In the genomic region with DNA sequence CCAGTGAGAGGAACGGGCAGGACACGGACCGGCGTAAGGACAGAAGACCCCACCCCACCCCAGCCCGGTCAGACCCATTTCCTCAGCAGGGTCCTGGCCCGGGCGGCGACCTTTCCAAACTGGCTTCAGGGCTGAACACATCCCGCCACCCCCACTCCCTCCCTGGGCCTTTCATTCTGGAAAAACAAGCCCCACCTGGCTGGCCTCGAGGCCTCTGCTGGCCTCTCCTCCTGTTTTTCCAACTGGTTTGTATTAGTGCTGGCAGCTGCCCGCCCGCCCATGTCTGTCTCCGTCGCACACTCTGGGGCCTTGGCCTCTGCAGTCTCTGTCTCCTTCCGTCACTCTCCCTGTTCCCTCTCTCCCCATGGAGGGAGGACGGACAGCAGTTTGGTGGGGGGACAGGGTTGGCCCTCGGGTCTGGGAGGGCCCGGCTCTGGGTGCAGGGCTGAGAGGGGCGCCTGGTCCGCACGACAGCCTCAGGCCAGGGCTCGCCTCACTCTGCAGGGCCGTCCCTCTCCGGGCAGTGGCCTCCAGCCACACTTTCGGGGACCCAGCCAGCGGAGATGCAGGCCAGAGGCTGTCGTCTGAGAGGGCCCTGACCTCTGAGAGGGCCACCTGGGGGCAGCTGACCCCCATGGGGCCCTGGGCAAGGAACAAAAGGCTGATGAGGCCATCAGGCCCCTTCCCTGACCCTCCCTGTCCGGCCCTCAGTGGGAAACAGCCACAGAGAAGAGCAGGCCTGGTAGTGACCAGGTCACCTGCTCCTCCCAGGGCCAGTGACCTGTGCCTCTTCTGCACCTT, we compare ENCODE assay signal across 1 cellular context.
A peak's percentile ranks its signal among the peaks of the same experiment; 100 is the strongest.
TF ChIP-seq lines count a peak whose summit lies in the region.

No MANE protein-coding gene starts in this region.

TF ChIP-seq in HepG2, 621 proteins besides CTCF, POLR2A, EP300 and RAD21 (continued from another document and continues in another):
- TF ChIP-seq, protein P1, sequence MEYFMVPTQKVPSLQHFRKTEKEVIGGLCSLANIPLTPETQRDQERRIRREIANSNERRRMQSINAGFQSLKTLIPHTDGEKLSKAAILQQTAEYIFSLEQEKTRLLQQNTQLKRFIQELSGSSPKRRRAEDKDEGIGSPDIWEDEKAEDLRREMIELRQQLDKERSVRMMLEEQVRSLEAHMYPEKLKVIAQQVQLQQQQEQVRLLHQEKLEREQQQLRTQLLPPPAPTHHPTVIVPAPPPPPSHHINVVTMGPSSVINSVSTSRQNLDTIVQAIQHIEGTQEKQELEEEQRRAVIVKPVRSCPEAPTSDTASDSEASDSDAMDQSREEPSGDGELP (IDR thresholded peaks at IDR 0.05; ENCODE audit: borderline replicate concordance, low read depth) = peak; percentile 42; the same call in 1 of the 2 replicates
- TF ChIP-seq HOXA5 (CRISPR knock-in tag; IDR thresholded peaks at IDR 0.05) (0 out of 2 replicates have a peak, but pooled peaks have one; percentile 69), NR2F6 (IDR thresholded peaks at IDR 0.05) (peak; percentile 98), NR2F6 (CRISPR knock-in tag; IDR thresholded peaks at IDR 0.05) (peak; percentile 94), HNRNPL (IDR thresholded peaks at IDR 0.05; ENCODE audit: low read depth, low read length) (peak; percentile 41; the same call in 1 of the 2 replicates), REPIN1 (CRISPR knock-in tag; IDR thresholded peaks at IDR 0.05; ENCODE audit: borderline replicate concordance, low read depth) (peak; percentile 68; the same call in 1 of the 2 replicates), ZFY (CRISPR knock-in tag; IDR thresholded peaks at IDR 0.05) (peak; percentile 82), NR2F1 (CRISPR knock-in tag; IDR thresholded peaks at IDR 0.05) (peak; percentile 75 to 95), HOXA3 (CRISPR knock-in tag; IDR thresholded peaks at IDR 0.05) (peak; percentile 58), NCOA2 (CRISPR knock-in tag; IDR thresholded peaks at IDR 0.05) (peak; percentile 53), YEATS4 (CRISPR knock-in tag; IDR thresholded peaks at IDR 0.05; ENCODE audit: borderline replicate concordance) (peak; percentile 59; the same call in 1 of the 2 replicates), ZNF138 (CRISPR knock-in tag; IDR thresholded peaks at IDR 0.05; ENCODE audit: low read depth) (no peak), KDM3A (CRISPR knock-in tag; IDR thresholded peaks at IDR 0.05; ENCODE audit: low read depth) (0 out of 2 replicates have a peak, but pooled peaks have one; percentile 45), SOX13 (IDR thresholded peaks at IDR 0.05) (peak; percentile 84), SOX13 (CRISPR knock-in tag; conservative IDR thresholded peaks at IDR 0.05 in 1 of 2, IDR thresholded peaks at IDR 0.05 in 1 of 2) (peak in 1 of 2 experiments; percentile 98; a peak in 2 of 4 replicates), ZNF678 (CRISPR knock-in tag; IDR thresholded peaks at IDR 0.05) (peak; percentile 46; the same call in 1 of the 2 replicates), SRSF1 (optimal IDR thresholded peaks at IDR 0.05; ENCODE audit: low read depth, low read length) (peak; percentile 53), ZBTB8A (CRISPR knock-in tag; IDR thresholded peaks at IDR 0.05; ENCODE audit: borderline replicate concordance, low read depth) (peak; percentile 57; the same call in 1 of the 2 replicates), YY1 (IDR thresholded peaks at IDR 0.05; ENCODE audit: insufficient read depth, insufficient replicate concordance, low read depth, low read length) (no peak), MXD4 (CRISPR knock-in tag; IDR thresholded peaks at IDR 0.05) (0 out of 2 replicates have a peak, but pooled peaks have one; percentile 38)
- TF ChIP-seq, protein P2, sequence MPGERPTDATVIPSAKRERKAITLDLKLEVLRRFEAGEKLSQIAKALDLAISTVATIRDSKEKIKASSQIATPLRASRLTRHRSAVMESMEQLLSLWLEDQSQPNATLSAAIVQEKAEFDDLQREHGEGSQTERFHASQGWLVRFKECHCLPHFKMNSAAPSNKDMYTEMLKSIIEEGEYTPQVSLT (CRISPR knock-in tag; IDR thresholded peaks at IDR 0.05; ENCODE audit: borderline replicate concordance, low read depth) = no peak
- TF ChIP-seq, protein P3, sequence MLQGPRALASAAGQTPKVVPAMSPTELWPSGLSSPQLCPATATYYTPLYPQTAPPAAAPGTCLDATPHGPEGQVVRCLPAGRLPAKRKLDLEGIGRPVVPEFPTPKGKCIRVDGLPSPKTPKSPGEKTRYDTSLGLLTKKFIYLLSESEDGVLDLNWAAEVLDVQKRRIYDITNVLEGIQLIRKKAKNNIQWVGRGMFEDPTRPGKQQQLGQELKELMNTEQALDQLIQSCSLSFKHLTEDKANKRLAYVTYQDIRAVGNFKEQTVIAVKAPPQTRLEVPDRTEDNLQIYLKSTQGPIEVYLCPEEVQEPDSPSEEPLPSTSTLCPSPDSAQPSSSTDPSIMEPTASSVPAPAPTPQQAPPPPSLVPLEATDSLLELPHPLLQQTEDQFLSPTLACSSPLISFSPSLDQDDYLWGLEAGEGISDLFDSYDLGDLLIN (CRISPR knock-in tag; IDR thresholded peaks at IDR 0.05; ENCODE audit: borderline replicate concordance) = no peak
- TF ChIP-seq, protein P4, sequence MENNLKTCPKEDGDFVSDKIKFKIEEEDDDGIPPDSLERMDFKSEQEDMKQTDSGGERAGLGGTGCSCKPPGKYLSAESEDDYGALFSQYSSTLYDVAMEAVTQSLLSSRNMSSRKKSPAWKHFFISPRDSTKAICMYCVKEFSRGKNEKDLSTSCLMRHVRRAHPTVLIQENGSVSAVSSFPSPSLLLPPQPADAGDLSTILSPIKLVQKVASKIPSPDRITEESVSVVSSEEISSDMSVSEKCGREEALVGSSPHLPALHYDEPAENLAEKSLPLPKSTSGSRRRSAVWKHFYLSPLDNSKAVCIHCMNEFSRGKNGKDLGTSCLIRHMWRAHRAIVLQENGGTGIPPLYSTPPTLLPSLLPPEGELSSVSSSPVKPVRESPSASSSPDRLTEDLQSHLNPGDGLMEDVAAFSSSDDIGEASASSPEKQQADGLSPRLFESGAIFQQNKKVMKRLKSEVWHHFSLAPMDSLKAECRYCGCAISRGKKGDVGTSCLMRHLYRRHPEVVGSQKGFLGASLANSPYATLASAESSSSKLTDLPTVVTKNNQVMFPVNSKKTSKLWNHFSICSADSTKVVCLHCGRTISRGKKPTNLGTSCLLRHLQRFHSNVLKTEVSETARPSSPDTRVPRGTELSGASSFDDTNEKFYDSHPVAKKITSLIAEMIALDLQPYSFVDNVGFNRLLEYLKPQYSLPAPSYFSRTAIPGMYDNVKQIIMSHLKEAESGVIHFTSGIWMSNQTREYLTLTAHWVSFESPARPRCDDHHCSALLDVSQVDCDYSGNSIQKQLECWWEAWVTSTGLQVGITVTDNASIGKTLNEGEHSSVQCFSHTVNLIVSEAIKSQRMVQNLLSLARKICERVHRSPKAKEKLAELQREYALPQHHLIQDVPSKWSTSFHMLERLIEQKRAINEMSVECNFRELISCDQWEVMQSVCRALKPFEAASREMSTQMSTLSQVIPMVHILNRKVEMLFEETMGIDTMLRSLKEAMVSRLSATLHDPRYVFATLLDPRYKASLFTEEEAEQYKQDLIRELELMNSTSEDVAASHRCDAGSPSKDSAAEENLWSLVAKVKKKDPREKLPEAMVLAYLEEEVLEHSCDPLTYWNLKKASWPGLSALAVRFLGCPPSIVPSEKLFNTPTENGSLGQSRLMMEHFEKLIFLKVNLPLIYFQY (CRISPR knock-in tag; IDR thresholded peaks at IDR 0.05; ENCODE audit: borderline replicate concordance) = no peak
- TF ChIP-seq, protein P5, sequence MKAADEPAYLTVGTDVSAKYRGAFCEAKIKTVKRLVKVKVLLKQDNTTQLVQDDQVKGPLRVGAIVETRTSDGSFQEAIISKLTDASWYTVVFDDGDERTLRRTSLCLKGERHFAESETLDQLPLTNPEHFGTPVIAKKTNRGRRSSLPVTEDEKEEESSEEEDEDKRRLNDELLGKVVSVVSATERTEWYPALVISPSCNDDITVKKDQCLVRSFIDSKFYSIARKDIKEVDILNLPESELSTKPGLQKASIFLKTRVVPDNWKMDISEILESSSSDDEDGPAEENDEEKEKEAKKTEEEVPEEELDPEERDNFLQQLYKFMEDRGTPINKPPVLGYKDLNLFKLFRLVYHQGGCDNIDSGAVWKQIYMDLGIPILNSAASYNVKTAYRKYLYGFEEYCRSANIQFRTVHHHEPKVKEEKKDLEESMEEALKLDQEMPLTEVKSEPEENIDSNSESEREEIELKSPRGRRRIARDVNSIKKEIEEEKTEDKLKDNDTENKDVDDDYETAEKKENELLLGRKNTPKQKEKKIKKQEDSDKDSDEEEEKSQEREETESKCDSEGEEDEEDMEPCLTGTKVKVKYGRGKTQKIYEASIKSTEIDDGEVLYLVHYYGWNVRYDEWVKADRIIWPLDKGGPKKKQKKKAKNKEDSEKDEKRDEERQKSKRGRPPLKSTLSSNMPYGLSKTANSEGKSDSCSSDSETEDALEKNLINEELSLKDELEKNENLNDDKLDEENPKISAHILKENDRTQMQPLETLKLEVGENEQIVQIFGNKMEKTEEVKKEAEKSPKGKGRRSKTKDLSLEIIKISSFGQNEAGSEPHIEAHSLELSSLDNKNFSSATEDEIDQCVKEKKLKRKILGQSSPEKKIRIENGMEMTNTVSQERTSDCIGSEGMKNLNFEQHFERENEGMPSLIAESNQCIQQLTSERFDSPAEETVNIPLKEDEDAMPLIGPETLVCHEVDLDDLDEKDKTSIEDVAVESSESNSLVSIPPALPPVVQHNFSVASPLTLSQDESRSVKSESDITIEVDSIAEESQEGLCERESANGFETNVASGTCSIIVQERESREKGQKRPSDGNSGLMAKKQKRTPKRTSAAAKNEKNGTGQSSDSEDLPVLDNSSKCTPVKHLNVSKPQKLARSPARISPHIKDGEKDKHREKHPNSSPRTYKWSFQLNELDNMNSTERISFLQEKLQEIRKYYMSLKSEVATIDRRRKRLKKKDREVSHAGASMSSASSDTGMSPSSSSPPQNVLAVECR (CRISPR knock-in tag; IDR thresholded peaks at IDR 0.05; ENCODE audit: borderline replicate concordance) = peak; percentile 40; the same call in 1 of the 2 replicates
- TF ChIP-seq, protein P6, sequence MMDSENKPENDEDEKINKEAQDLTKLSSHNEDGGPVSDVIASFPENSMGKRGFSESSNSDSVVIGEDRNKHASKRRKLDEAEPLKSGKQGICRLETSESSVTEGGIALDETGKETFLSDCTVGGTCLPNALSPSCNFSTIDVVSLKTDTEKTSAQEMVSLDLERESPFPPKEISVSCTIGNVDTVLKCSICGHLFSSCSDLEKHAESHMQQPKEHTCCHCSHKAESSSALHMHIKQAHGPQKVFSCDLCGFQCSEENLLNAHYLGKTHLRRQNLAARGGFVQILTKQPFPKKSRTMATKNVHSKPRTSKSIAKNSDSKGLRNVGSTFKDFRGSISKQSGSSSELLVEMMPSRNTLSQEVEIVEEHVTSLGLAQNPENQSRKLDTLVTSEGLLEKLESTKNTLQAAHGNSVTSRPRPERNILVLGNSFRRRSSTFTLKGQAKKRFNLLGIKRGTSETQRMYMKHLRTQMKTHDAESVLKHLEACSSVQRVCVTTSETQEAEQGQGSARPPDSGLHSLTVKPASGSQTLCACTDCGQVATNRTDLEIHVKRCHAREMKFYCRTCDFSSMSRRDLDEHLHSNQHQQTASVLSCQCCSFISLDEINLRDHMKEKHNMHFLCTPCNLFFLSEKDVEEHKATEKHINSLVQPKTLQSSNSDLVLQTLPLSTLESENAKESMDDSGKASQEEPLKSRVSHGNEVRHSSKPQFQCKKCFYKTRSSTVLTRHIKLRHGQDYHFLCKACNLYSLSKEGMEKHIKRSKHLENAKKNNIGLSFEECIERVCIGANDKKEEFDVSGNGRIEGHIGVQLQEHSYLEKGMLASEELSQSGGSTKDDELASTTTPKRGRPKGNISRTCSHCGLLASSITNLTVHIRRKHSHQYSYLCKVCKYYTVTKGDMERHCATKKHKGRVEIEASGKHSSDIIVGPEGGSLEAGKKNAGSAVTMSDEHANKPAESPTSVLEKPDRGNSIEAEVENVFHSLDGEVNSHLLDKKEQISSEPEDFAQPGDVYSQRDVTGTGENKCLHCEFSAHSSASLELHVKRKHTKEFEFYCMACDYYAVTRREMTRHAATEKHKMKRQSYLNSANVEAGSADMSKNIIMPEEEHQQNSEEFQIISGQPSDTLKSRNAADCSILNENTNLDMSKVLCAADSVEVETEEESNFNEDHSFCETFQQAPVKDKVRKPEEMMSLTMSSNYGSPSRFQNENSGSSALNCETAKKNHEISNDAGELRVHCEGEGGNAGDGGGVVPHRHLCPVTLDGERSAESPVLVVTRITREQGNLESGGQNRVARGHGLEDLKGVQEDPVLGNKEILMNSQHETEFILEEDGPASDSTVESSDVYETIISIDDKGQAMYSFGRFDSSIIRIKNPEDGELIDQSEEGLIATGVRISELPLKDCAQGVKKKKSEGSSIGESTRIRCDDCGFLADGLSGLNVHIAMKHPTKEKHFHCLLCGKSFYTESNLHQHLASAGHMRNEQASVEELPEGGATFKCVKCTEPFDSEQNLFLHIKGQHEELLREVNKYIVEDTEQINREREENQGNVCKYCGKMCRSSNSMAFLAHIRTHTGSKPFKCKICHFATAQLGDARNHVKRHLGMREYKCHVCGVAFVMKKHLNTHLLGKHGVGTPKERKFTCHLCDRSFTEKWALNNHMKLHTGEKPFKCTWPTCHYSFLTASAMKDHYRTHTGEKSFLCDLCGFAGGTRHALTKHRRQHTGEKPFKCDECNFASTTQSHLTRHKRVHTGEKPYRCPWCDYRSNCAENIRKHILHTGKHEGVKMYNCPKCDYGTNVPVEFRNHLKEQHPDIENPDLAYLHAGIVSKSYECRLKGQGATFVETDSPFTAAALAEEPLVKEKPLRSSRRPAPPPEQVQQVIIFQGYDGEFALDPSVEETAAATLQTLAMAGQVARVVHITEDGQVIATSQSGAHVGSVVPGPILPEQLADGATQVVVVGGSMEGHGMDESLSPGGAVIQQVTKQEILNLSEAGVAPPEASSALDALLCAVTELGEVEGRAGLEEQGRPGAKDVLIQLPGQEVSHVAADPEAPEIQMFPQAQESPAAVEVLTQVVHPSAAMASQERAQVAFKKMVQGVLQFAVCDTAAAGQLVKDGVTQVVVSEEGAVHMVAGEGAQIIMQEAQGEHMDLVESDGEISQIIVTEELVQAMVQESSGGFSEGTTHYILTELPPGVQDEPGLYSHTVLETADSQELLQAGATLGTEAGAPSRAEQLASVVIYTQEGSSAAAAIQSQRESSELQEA (CRISPR knock-in tag; IDR thresholded peaks at IDR 0.05; ENCODE audit: not compliant biosample characterization) = peak; percentile 50
- TF ChIP-seq, protein P7, sequence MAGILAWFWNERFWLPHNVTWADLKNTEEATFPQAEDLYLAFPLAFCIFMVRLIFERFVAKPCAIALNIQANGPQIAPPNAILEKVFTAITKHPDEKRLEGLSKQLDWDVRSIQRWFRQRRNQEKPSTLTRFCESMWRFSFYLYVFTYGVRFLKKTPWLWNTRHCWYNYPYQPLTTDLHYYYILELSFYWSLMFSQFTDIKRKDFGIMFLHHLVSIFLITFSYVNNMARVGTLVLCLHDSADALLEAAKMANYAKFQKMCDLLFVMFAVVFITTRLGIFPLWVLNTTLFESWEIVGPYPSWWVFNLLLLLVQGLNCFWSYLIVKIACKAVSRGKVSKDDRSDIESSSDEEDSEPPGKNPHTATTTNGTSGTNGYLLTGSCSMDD (CRISPR knock-in tag; IDR thresholded peaks at IDR 0.05) = no peak
